8 cellular contexts compared by ENCODE assay signal in the genomic region with DNA sequence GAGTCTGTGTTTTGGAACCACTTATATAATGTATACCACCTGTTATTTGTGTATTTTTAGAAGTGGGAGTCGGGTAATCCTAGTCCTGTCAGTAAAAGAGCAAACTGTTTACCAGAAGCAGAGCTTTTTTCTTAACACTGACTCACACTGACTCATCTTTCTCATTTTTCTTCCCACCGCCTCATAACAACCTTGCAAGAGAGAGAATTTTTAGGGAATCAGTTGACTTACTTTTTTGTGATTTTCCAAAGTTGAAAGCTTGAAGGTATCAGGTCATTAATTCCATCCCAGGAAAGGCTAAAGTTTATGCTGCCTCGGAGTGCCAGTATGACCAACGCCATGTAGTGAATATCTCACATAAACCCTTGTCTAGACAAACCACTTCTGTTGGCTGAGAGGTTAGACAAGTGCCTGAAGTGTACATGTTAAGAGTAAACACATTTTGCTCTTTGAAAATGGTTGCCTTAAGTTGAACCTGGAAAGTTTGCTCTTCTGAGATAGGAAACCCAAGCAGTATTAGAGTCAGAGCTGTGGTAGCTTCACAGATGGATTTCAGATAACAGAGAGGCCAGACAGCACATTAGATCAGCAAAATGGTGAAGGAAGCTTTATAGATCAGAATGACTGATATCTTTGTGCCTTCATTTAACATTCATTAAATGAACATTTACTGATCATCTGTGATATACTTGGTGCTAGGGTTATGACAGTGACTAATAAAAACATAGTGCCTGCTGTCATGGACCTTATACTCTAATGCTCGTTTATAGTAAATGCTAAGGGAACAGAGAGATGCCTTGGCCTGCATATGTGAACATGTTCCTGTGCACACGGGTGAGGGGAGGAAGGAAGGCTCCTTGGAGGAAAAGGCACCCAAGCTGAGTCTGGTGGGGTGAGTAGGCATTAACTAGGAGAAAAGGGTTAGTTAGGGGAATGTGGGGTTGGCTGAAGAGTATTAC. TPM values are rescaled to one million over a fixed set of nuclear protein-coding genes. Genes with fewer than 3 reads are reported as not detected.
A peak's percentile ranks its signal among the peaks of the same experiment; 100 is the strongest.
DNase-seq lines count a peak whose midpoint lies in the region; ATAC-seq and TF ChIP-seq lines count a peak whose summit lies in the region.

No MANE protein-coding gene starts in this region.

- intact Hi-C loops in activated CD4-positive, alpha-beta T cell treated with anti-CD3 and anti-CD28 coated beads, Interleukin-2, amount 10 ng/mL, durations not matched to agents 24 days and 14 days (cut with micrococcal nuclease): loop anchor here (1.0 kb wide), 1 partner anchor 93 kb away; no protein-coding TSS in a partner anchor

- DNase-seq in activated CD4-positive, alpha-beta T cell treated with anti-CD3 and anti-CD28 coated beads, Interleukin-2, amount 10 ng/mL, durations not matched to agents 24 days and 14 days: no peak
- DNase-seq in activated CD4-positive, alpha-beta T cell treated with anti-CD3 and anti-CD28 coated beads for 1 hour: no peak
- DNase-seq in T-helper 17 cell: no peak
- no peak for DNase-seq in cerebellum (ENCODE audit: low spot score)
- DNase-seq in NCI-H526 treated with DMSO at 0.1 percent for 48 hours (lab: John Stamatoyannopoulos, UW): no peak
- DNase-seq in AML-193 (lab: John Stamatoyannopoulos, UW): no peak

- ATAC-seq in T-helper 17 cell (peak; percentile 72), gastroesophageal sphincter (peak; percentile 65)

- H3K4me1 Mint-ChIP-seq in activated CD4-positive, alpha-beta T cell treated with anti-CD3 and anti-CD28 coated beads, Interleukin-2, amount 10 ng/mL, durations not matched to agents 24 days and 14 days: peaks cover 16% of the 10 kb centered on the region
- peaks cover 11% of the 10 kb centered on the region for H3K4me1 Mint-ChIP-seq in T-helper 17 cell

- 17 to 31% methylated on average over 6 of the region's 6 CpGs for WGBS in gastroesophageal sphincter (ENCODE audit: low coverage in 1 of 2), 2 donors

- peak overlapping the region; percentile 81 for H3K27ac Mint-ChIP-seq in activated CD4-positive, alpha-beta T cell treated with anti-CD3 and anti-CD28 coated beads, Interleukin-2, amount 10 ng/mL, durations not matched to agents 24 days and 14 days
- peak overlapping the region; percentile 76 for H3K27ac Mint-ChIP-seq in T-helper 17 cell

- H3K27ac ChIP-seq in gastroesophageal sphincter (peak overlapping the region; percentile 81 to 91 (median 82)), temporal lobe (ENCODE audit: low read depth, low read length) (peak overlapping the region; percentile 76)

- no peak for TF ChIP-seq CTCF in gastroesophageal sphincter (IDR thresholded peaks at IDR 0.05)

- no peaks in the 10 kb centered on the region for H3K27me3 ChIP-seq in gastroesophageal sphincter

- no peaks in the 10 kb centered on the region for H3K36me3 Mint-ChIP-seq in activated CD4-positive, alpha-beta T cell treated with anti-CD3 and anti-CD28 coated beads, Interleukin-2, amount 10 ng/mL, durations not matched to agents 24 days and 14 days (ENCODE audit: low read depth)
- peaks cover 3% of the 10 kb centered on the region for H3K36me3 Mint-ChIP-seq in T-helper 17 cell (ENCODE audit: low read depth)

- TF ChIP-seq POLR2A in gastroesophageal sphincter (IDR thresholded peaks at IDR 0.05): no peak

- H3K4me3 Mint-ChIP-seq in activated CD4-positive, alpha-beta T cell treated with anti-CD3 and anti-CD28 coated beads, Interleukin-2, amount 10 ng/mL, durations not matched to agents 24 days and 14 days: peak overlapping the region; percentile 37
- no peak overlapping the region for H3K4me3 Mint-ChIP-seq in T-helper 17 cell

- peaks cover 1% of the 10 kb centered on the region for H3K27me3 Mint-ChIP-seq in activated CD4-positive, alpha-beta T cell treated with anti-CD3 and anti-CD28 coated beads, Interleukin-2, amount 10 ng/mL, durations not matched to agents 24 days and 14 days
- no peaks in the 10 kb centered on the region for H3K27me3 Mint-ChIP-seq in T-helper 17 cell

- H3K4me1 ChIP-seq in gastroesophageal sphincter: peaks cover 16 to 88% (median 32%) of the 10 kb centered on the region in 3 donors

- H3K4me3 ChIP-seq in gastroesophageal sphincter: no peak overlapping the region

- H3K9me3 ChIP-seq in T-helper 17 cell (ENCODE audit: control insufficient read depth, low read length, poor library complexity, severe bottlenecking): no peaks in the 10 kb centered on the region
- H3K9me3 ChIP-seq in gastroesophageal sphincter: no peaks in the 10 kb centered on the region

- no peak for TF ChIP-seq EP300 in gastroesophageal sphincter (IDR thresholded peaks at IDR 0.05)

- H3K9me3 Mint-ChIP-seq in activated CD4-positive, alpha-beta T cell treated with anti-CD3 and anti-CD28 coated beads, Interleukin-2, amount 10 ng/mL, durations not matched to agents 24 days and 14 days: no peaks in the 10 kb centered on the region

- H3K36me3 ChIP-seq in gastroesophageal sphincter: no peaks in the 10 kb centered on the region

RNA-seq across cellular contexts. Expression of gene PKIG, which starts 29.1 kb away (rescaled TPM):
- total RNA-seq in activated CD4-positive, alpha-beta T cell treated with anti-CD3 and anti-CD28 coated beads, Interleukin-2, amount 10 ng/mL, durations not matched to agents 24 days and 14 days: 1.2 and 1.7 TPM in 2 replicates
- 1 to 10 TPM; 2.2 to 4.5 TPM for total RNA-seq in T-helper 17 cell
- total RNA-seq in gastroesophageal sphincter: 100 to 1,000 TPM; 241 to 418 (median 291) TPM
- total RNA-seq in temporal lobe: 23.8 TPM
- total RNA-seq in cerebellum: 19.7 TPM

RNA-seq across cellular contexts. Expression of gene SERINC3, which starts 31.4 kb away (rescaled TPM):
- total RNA-seq in activated CD4-positive, alpha-beta T cell treated with anti-CD3 and anti-CD28 coated beads, Interleukin-2, amount 10 ng/mL, durations not matched to agents 24 days and 14 days: 47.1 and 49.6 TPM in 2 replicates
- total RNA-seq in T-helper 17 cell (10 to 100 TPM; 62.8 to 76.2 TPM), gastroesophageal sphincter (100 to 1,000 TPM; 119 to 140 (median 131) TPM), temporal lobe (57.8 TPM), cerebellum (49.5 TPM)
